ENCODE assay signal across 8 cellular contexts in genomic region chr4:98659741-98660507, GRCh38. TPM values are rescaled to one million over a fixed set of nuclear protein-coding genes. Genes with fewer than 3 reads are reported as not detected.
DNase-seq lines count a peak whose midpoint lies in the region; ATAC-seq and TF ChIP-seq lines count a peak whose summit lies in the region.

No MANE protein-coding gene starts in this region.

- TF ChIP-seq CTCF in OCI-LY3 (IDR thresholded peaks at IDR 0.05; ENCODE audit: low read depth, low read length): no peak
- no peak for TF ChIP-seq CTCF in epithelial cell of esophagus (IDR thresholded peaks at IDR 0.05; ENCODE audit: insufficient read depth, low read depth, low read length, missing control alignments)
- no peak for TF ChIP-seq CTCF in osteoblast (IDR thresholded peaks at IDR 0.05; ENCODE audit: extremely low read depth, low read depth, low read length)

- H3K4me3 ChIP-seq in OCI-LY3 (ENCODE audit: low read length) (no peak overlapping the region), epithelial cell of esophagus (ENCODE audit: low read length) (peak overlapping the region; percentile 66), osteoblast (ENCODE audit: insufficient read depth, low read length) (peak overlapping the region; percentile 75)

- 0 out of 2 replicates have a peak, but pooled peaks cover 6% of the 10 kb centered on the region for H3K27me3 ChIP-seq in OCI-LY3 (ENCODE audit: low read depth, low read length)
- no peaks in the 10 kb centered on the region for H3K27me3 ChIP-seq in osteoblast (ENCODE audit: insufficient read depth, low read length)

- H3K9ac ChIP-seq in OCI-LY3 (ENCODE audit: low read length): no peak overlapping the region

- H3K36me3 ChIP-seq in OCI-LY3 (replicated peaks; ENCODE audit: low read depth, low read length) (peaks cover 9% of the 10 kb centered on the region), osteoblast (ENCODE audit: insufficient read depth, low read length) (no peaks in the 10 kb centered on the region)

- peak; percentile 47 for DNase-seq in EL
- DNase-seq in epithelial cell of esophagus (ENCODE audit: low read depth): peak; percentile 84
- peak; percentile 69 for DNase-seq in osteoblast (ENCODE audit: insufficient read length, low spot score, missing footprints)
- no peak for DNase-seq in left colon
- DNase-seq in NCI-H2171 treated with DMSO at 0.1 percent for 48 hours (lab: John Stamatoyannopoulos, UW): no peak

- intact Hi-C loops in left colon (cut with DNase I, micrococcal nuclease): loop anchor here in 1 of 2 donors (10.0 kb wide), 1 partner anchor 195 kb away; no protein-coding TSS in a partner anchor

- no peak overlapping the region for H2AFZ ChIP-seq in OCI-LY3 (ENCODE audit: low read depth, low read length)
- H2AFZ ChIP-seq in osteoblast (ENCODE audit: low read length): no peak overlapping the region

- peaks cover 21% of the 10 kb centered on the region for H4K20me1 ChIP-seq in OCI-LY3 (ENCODE audit: insufficient read depth, low read length)
- H4K20me1 ChIP-seq in osteoblast (ENCODE audit: insufficient read depth, low read length): no peaks in the 10 kb centered on the region

- H3K27ac ChIP-seq in OCI-LY3 (ENCODE audit: low read length) (no peak overlapping the region), osteoblast (ENCODE audit: low read depth, low read length) (no peak overlapping the region)

- H3K4me1 ChIP-seq in OCI-LY3 (ENCODE audit: low read length) (peaks cover 60% of the 10 kb centered on the region), osteoblast (ENCODE audit: insufficient read depth, low read length) (peaks cover 35% of the 10 kb centered on the region)

- H3K9me3 ChIP-seq in OCI-LY3 (ENCODE audit: insufficient read depth, low read length): no peaks in the 10 kb centered on the region; the same call in 1 of the 2 replicates
- H3K9me3 ChIP-seq in osteoblast (ENCODE audit: low read depth, low read length): no peaks in the 10 kb centered on the region

- ATAC-seq in GM19023 (IDR thresholded peaks at IDR 0.05; ENCODE audit: unreplicated experiment) (no peak), GM21529 (IDR thresholded peaks at IDR 0.05; ENCODE audit: unreplicated experiment) (no peak), left colon (no peak)

- peak overlapping the region; percentile 93; the same call in 1 of the 2 replicates for H3K4me2 ChIP-seq in OCI-LY3 (ENCODE audit: low read length)
- H3K4me2 ChIP-seq in osteoblast (ENCODE audit: insufficient read depth, low read length): peak overlapping the region; percentile 90

- H3K79me2 ChIP-seq in OCI-LY3 (ENCODE audit: low read length) (peaks cover 33% of the 10 kb centered on the region), osteoblast (ENCODE audit: insufficient read depth, low read length) (peaks cover 33% of the 10 kb centered on the region)

RNA-seq across cellular contexts. Expression of gene TSPAN5, which starts 1.5 kb away (rescaled TPM):
- total RNA-seq in osteoblast (36.9 and 41.8 TPM in 2 replicates), left colon (1 to 10 TPM; 2.8 to 6.9 TPM)

Comparison
In these comparisons a context has a peak if more than half of its experiments do, and no peak if none do; other contexts are left out.
1. DNase-seq: peak in EL (single experiment), epithelial cell of esophagus (single experiment) and osteoblast (single experiment); none in left colon (0 of 2) and NCI-H2171 treated with DMSO at 0.1 percent for 48 hours (single experiment).